8 cellular contexts compared by ENCODE assay signal in genomic region chr5:40578501-40579451, GRCh38.
A peak's percentile ranks its signal among the peaks of the same experiment; 100 is the strongest.
DNase-seq lines count a peak whose midpoint lies in the region; ATAC-seq and TF ChIP-seq lines count a peak whose summit lies in the region.

No MANE protein-coding gene starts in this region.

- peak; percentile 59 for ATAC-seq in GM19324 (IDR thresholded peaks at IDR 0.05; ENCODE audit: low FRiP score, unreplicated experiment)
- ATAC-seq in HG02981 (IDR thresholded peaks at IDR 0.05; ENCODE audit: unreplicated experiment): peak; percentile 78

- no peaks in the 10 kb centered on the region for H3K4me1 ChIP-seq in prostate gland (replicated peaks)

- TF ChIP-seq POLR2A in prostate gland (IDR thresholded peaks at IDR 0.05): no peak

- TF ChIP-seq CTCF in MCF 10A (IDR thresholded peaks at IDR 0.05; ENCODE audit: unreplicated experiment) (no peak), prostate gland (IDR thresholded peaks at IDR 0.05) (no peak)

- H3K27me3 ChIP-seq in prostate gland (replicated peaks; ENCODE audit: insufficient read depth): no peaks in the 10 kb centered on the region

- H3K4me3 ChIP-seq in prostate gland: no peak overlapping the region

- intact Hi-C loops in MCF 10A (cut with micrococcal nuclease): no loop called here
- intact Hi-C loops in prostate gland (cut with DNase I): no loop called here

- WGBS in prostate gland: 83% methylated on average over 9 of the region's 9 CpGs

- no TSS peak for BruUV-seq in MCF 10A (replicated peaks; lab: Mats Ljungman, UMichigan)

- no peaks in the 10 kb centered on the region for H3K9me3 ChIP-seq in prostate gland

- POLR2A ChIA-PET in MCF 10A (lab: Yijun Ruan, JAX): no interaction called here

- no peak overlapping the region for H3K27ac Mint-ChIP-seq in MCF 10A (ENCODE audit: low read depth, unreplicated experiment)

- CTCF ChIA-PET in MCF 10A (lab: Yijun Ruan, JAX): no interaction called here

- H3K36me3 ChIP-seq in prostate gland: no peaks in the 10 kb centered on the region

- H3K4me3 Mint-ChIP-seq in MCF 10A (ENCODE audit: unreplicated experiment): no peak overlapping the region

- H3K4me1 Mint-ChIP-seq in MCF 10A (ENCODE audit: insufficient read depth, unreplicated experiment): no peaks in the 10 kb centered on the region

- H3K36me3 Mint-ChIP-seq in MCF 10A (ENCODE audit: insufficient read depth, unreplicated experiment): no peaks in the 10 kb centered on the region

- peak; percentile 10 to 54 for DNase-seq in activated CD4-positive, alpha-beta T cell treated with anti-CD3 and anti-CD28 coated beads, Interleukin-2, amount 50 U/mL, for 24 hours (ENCODE audit: low read depth in 1 of 2, low spot score in 1 of 2)
- DNase-seq in stimulated activated CD4-positive, alpha-beta T cell treated with anti-CD3 and anti-CD28 coated beads, Interleukin-1b, Interleukin-23, amount 100 ng/mL, for 24 hours (ENCODE audit: low read depth in 4 of 4, low spot score in 1 of 4): peak; percentile 24 to 62 (median 38)
- DNase-seq in NCI-H2171 (lab: John Stamatoyannopoulos, UW) (no peak), MCF 10A (ENCODE audit: unreplicated experiment) (no peak), prostate gland (ENCODE audit: low spot score) (no peak), NCI-H1694 (lab: John Stamatoyannopoulos, UW) (no peak)

- no peaks in the 10 kb centered on the region for H3K9me3 Mint-ChIP-seq in MCF 10A (ENCODE audit: unreplicated experiment)

- H3K27me3 Mint-ChIP-seq in MCF 10A (ENCODE audit: insufficient read depth, unreplicated experiment): no peaks in the 10 kb centered on the region

- H3K27ac ChIP-seq in prostate gland: no peak overlapping the region

Comparison
In these comparisons a context has a peak if more than half of its experiments do, and no peak if none do; other contexts are left out.
1. DNase-seq: peak in activated CD4-positive, alpha-beta T cell treated with anti-CD3 and anti-CD28 coated beads, Interleukin-2, amount 50 U/mL, for 24 hours (2 of 2) and stimulated activated CD4-positive, alpha-beta T cell treated with anti-CD3 and anti-CD28 coated beads, Interleukin-1b, Interleukin-23, amount 100 ng/mL, for 24 hours (4 of 4); none in NCI-H2171 (single experiment), MCF 10A (single experiment), prostate gland (single experiment) and NCI-H1694 (single experiment).